22 cellular contexts compared by ENCODE assay signal in the genomic region with DNA sequence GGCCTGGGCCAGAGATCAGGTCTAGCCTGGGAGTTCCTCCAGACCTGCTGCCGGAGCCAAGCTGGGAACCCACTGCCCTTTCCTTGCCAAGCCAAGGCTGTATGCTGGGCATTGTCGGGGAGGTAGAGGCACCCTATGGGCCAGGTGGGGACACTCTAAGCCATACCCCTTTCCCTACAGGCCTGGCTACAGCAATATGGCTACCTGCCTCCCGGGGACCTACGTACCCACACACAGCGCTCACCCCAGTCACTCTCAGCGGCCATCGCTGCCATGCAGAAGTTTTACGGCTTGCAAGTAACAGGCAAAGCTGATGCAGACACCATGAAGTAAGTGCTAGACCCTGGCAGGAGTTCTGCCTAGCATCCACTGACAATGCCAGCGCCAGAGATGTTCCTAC. TPM values are rescaled to one million over a fixed set of nuclear protein-coding genes. Genes with fewer than 3 reads are reported as not detected.
A peak's percentile ranks its signal among the peaks of the same experiment; 100 is the strongest.
DNase-seq lines count a peak whose midpoint lies in the region; ATAC-seq, FAIRE-seq and TF ChIP-seq lines count a peak whose summit lies in the region.
"Had no signal": no experiment of that assay in that cellular context is flagged by ENCODE, and none has a peak within 500 bp of the region (broad histone marks: within the 10 kb centered on the region; RNA-seq: fewer than 3 reads in every experiment).

No MANE protein-coding gene starts in this region.

- H4K20me1 ChIP-seq in GM23248 (ENCODE audit: insufficient read depth) (no peaks in the 10 kb centered on the region), endothelial cell of umbilical vein (replicated peaks; ENCODE audit: control insufficient read depth, extremely low read depth, insufficient read depth, low read length) (no peaks in the 10 kb centered on the region)

- H3K27ac Mint-ChIP-seq in activated CD4-positive, alpha-beta T cell treated with anti-CD3 and anti-CD28 coated beads, Interleukin-2, amount 10 ng/mL, durations not matched to agents 7 days and 5 days: no peak overlapping the region
- H3K27ac Mint-ChIP-seq: activated naive CD4-positive, alpha-beta T cell treated with anti-CD3 and anti-CD28 coated beads, Interleukin-2, amount 50 U/mL, for 24 hours; activated T-cell treated with anti-CD3 and anti-CD28 coated beads, Interleukin-2, amount 50 U/mL, for 72 hours; effector memory CD8-positive, alpha-beta T cell; GM23338; naive thymus-derived CD4-positive, alpha-beta T cell had no signal

- H3K4me1 ChIP-seq in GM23248 (ENCODE audit: insufficient read depth) (peaks cover 49% of the 10 kb centered on the region), endothelial cell of umbilical vein (ENCODE audit: control insufficient read depth, extremely low read depth, insufficient read depth, low read length) (peaks cover 30% of the 10 kb centered on the region)

- peaks cover 78% of the 10 kb centered on the region for H3F3A ChIP-seq in GM23248 (ENCODE audit: insufficient read depth)

- peak overlapping the region; percentile 99 for H3K9ac ChIP-seq in GM23248
- no peak overlapping the region for H3K9ac ChIP-seq in endothelial cell of umbilical vein (replicated peaks; ENCODE audit: extremely low read depth, insufficient read depth, low read length)
- H3K9ac ChIP-seq: BLaER1 had no signal

- H3K36me3 ChIP-seq in GM23248 (ENCODE audit: low read depth): peaks cover 48% of the 10 kb centered on the region
- peaks cover 36 to 56% of the 10 kb centered on the region in 2 experiments for H3K36me3 ChIP-seq in endothelial cell of umbilical vein (ENCODE audit: control insufficient read depth in 2 of 2, extremely low read depth in 1 of 2, insufficient read depth in 2 of 2, low read length in 2 of 2)
- H3K36me3 ChIP-seq: BLaER1 had no signal

- 64 to 68% methylated on average over 7 to 9 of the region's 9 CpGs for WGBS in GM23248 (ENCODE audit: low coverage in 1 of 2, low lambda C conversion rate in 2 of 2, missing lambda C conversion rate in 2 of 2), 2 experiments

- POLR2A ChIA-PET in endothelial cell of umbilical vein (lab: Charles Lee): interaction anchor here (0.8 kb wide), 1 partner anchor 10 kb away, joined by 5 read pairs; no protein-coding TSS in a partner anchor
- POLR2A ChIA-PET in activated CD4-positive, alpha-beta T cell treated with anti-CD3 and anti-CD28 coated beads, Interleukin-2, amount 10 ng/mL, durations not matched to agents 7 days and 5 days (lab: Charles Lee): no interaction called here

- CTCF ChIA-PET in endothelial cell of umbilical vein (lab: Charles Lee): interaction anchor here (1.2 to 12.5 kb wide), 3 partner anchors 10 to 271 kb away, joined by 4 to 214 read pairs (median 5); no protein-coding TSS in a partner anchor
- CTCF ChIA-PET in activated CD4-positive, alpha-beta T cell treated with anti-CD3 and anti-CD28 coated beads, Interleukin-2, amount 10 ng/mL, durations not matched to agents 7 days and 5 days (lab: Charles Lee): interaction anchor here (5.3 kb wide), 1 partner anchor 11 kb away, joined by 56 read pairs; no protein-coding TSS in a partner anchor

- peaks cover 98% of the 10 kb centered on the region for H3K79me2 ChIP-seq in GM23248 (ENCODE audit: insufficient read depth)
- H3K79me2 ChIP-seq in endothelial cell of umbilical vein (ENCODE audit: control insufficient read depth, insufficient read depth, low read length): peaks cover 97% of the 10 kb centered on the region

- no peak for FAIRE-seq in endothelial cell of umbilical vein (lab: Jason Lieb, UNC)
- FAIRE-seq: A204.1, kidney, pancreas had no signal

- H3K9me3 ChIP-seq in GM23248 (ENCODE audit: low read depth) (no peaks in the 10 kb centered on the region), endothelial cell of umbilical vein (replicated peaks; ENCODE audit: control insufficient read depth, insufficient read depth, low read length) (no peaks in the 10 kb centered on the region)
- H3K9me3 ChIP-seq: BLaER1, pancreas, transverse colon had no signal

- no peak for TF ChIP-seq CTCF in endothelial cell of umbilical vein (IDR thresholded peaks at IDR 0.05; ENCODE audit: extremely low read depth in 1 of 2, insufficient read depth in 1 of 2, low read depth in 1 of 2, low read length in 2 of 2)

- in situ Hi-C loops in GM23248 (cut with MboI): no loop called here

- H3K4me3 ChIP-seq in GM23248 (no peak overlapping the region; the same call in 1 of the 2 replicates), endothelial cell of umbilical vein (replicated peaks in 1 of 3; ENCODE audit: insufficient read depth in 1 of 3, low read depth in 1 of 3, low read length in 3 of 3) (no peak overlapping the region)
- H3K4me3 ChIP-seq: BLaER1, GM23338, pancreas, transverse colon had no signal

- no peaks in the 10 kb centered on the region for H3K9me3 Mint-ChIP-seq in activated CD4-positive, alpha-beta T cell treated with anti-CD3 and anti-CD28 coated beads, Interleukin-2, amount 10 ng/mL, durations not matched to agents 7 days and 5 days
- H3K9me3 Mint-ChIP-seq: activated naive CD4-positive, alpha-beta T cell treated with anti-CD3 and anti-CD28 coated beads, Interleukin-2, amount 50 U/mL, for 24 hours; activated T-cell treated with anti-CD3 and anti-CD28 coated beads, Interleukin-2, amount 50 U/mL, for 72 hours; effector memory CD8-positive, alpha-beta T cell; GM23338; naive thymus-derived CD4-positive, alpha-beta T cell had no signal

- H3K9me2 ChIP-seq in GM23248 (ENCODE audit: insufficient read depth): no peaks in the 10 kb centered on the region

- no peaks in the 10 kb centered on the region for H3K9me1 ChIP-seq in endothelial cell of umbilical vein (replicated peaks; ENCODE audit: control insufficient read depth, extremely low read depth, insufficient read depth, low read length)

- H2AFZ ChIP-seq in GM23248: no peak overlapping the region
- no peak overlapping the region for H2AFZ ChIP-seq in endothelial cell of umbilical vein (ENCODE audit: low read depth, low read length)
- H2AFZ ChIP-seq: GM23338 had no signal

- intact Hi-C loops in endothelial cell of umbilical vein (cut with micrococcal nuclease) (no loop called here), sciatic nerve (cut with DNase I) (loop anchor here (10.0 kb wide), 1 partner anchor 257 kb away; a partner anchor contains a TSS)

- H3K27me3 Mint-ChIP-seq in activated CD4-positive, alpha-beta T cell treated with anti-CD3 and anti-CD28 coated beads, Interleukin-2, amount 10 ng/mL, durations not matched to agents 7 days and 5 days: peaks cover 22% of the 10 kb centered on the region
- H3K27me3 Mint-ChIP-seq: activated naive CD4-positive, alpha-beta T cell treated with anti-CD3 and anti-CD28 coated beads, Interleukin-2, amount 50 U/mL, for 24 hours had no signal

- H3K4me2 ChIP-seq in GM23248 (ENCODE audit: unreplicated experiment) (no peak overlapping the region), endothelial cell of umbilical vein (ENCODE audit: insufficient read depth, low read length) (no peak overlapping the region)
- H3K4me2 ChIP-seq: BLaER1, GM23338 had no signal

- peaks cover 9% of the 10 kb centered on the region for H3K4me1 Mint-ChIP-seq in activated CD4-positive, alpha-beta T cell treated with anti-CD3 and anti-CD28 coated beads, Interleukin-2, amount 10 ng/mL, durations not matched to agents 7 days and 5 days

- peak; percentile 44 for TF ChIP-seq POLR2A in endothelial cell of umbilical vein (IDR thresholded peaks at IDR 0.05; ENCODE audit: low read depth, low read length)

- ATAC-seq in sciatic nerve: no peak
- ATAC-seq: activated T-cell treated with anti-CD3 and anti-CD28 coated beads, Interleukin-2, amount 50 U/mL, for 72 hours; effector memory CD8-positive, alpha-beta T cell; GM23338; naive thymus-derived CD4-positive, alpha-beta T cell; pancreas had no signal

- peaks cover 4% of the 10 kb centered on the region for H3K36me3 Mint-ChIP-seq in activated CD4-positive, alpha-beta T cell treated with anti-CD3 and anti-CD28 coated beads, Interleukin-2, amount 10 ng/mL, durations not matched to agents 7 days and 5 days (ENCODE audit: low read depth)

- dilution Hi-C loops in endothelial cell of umbilical vein (cut with MboI; ENCODE audit: extremely low pct_ligation_motif_present, low sequenced_read_pairs): no loop called here

- H3K4me3 Mint-ChIP-seq in activated CD4-positive, alpha-beta T cell treated with anti-CD3 and anti-CD28 coated beads, Interleukin-2, amount 10 ng/mL, durations not matched to agents 7 days and 5 days: no peak overlapping the region
- H3K4me3 Mint-ChIP-seq: activated naive CD4-positive, alpha-beta T cell treated with anti-CD3 and anti-CD28 coated beads, Interleukin-2, amount 50 U/mL, for 24 hours; activated T-cell treated with anti-CD3 and anti-CD28 coated beads, Interleukin-2, amount 50 U/mL, for 72 hours; effector memory CD8-positive, alpha-beta T cell; GM23338; naive thymus-derived CD4-positive, alpha-beta T cell had no signal

- H3K27ac ChIP-seq in GM23248 (peak overlapping the region; percentile 94), endothelial cell of umbilical vein (ENCODE audit: insufficient read depth, low read depth, low read length) (no peak overlapping the region)
- H3K27ac ChIP-seq: BLaER1, pancreas had no signal

- no TSS peak for BruUV-seq in endothelial cell of umbilical vein (replicated peaks; lab: Mats Ljungman, UMichigan)

- H3K27me3 ChIP-seq in GM23248 (replicated peaks; ENCODE audit: insufficient read depth): no peaks in the 10 kb centered on the region
- H3K27me3 ChIP-seq in endothelial cell of umbilical vein (ENCODE audit: control insufficient read depth in 2 of 2, insufficient read depth in 2 of 2, low read length in 2 of 2): no peaks in the 10 kb centered on the region
- H3K27me3 ChIP-seq: pancreas, transverse colon had no signal

- DNase-seq in GM23248 (no peak), endothelial cell of umbilical vein (ENCODE audit: low read depth, low spot score) (no peak), sciatic nerve (ENCODE audit: low spot score) (peak; percentile 50), activated gamma-delta T cell treated with Interleukin-2 at 50 U/mL for 16 hours (no peak), hippocampal formation (lab: John Stamatoyannopoulos, UW) (no peak)
- no peak for DNase-seq in activated CD4-positive, alpha-beta T cell treated with anti-CD3 and anti-CD28 coated beads, Interleukin-2, amount 10 ng/mL, durations not matched to agents 7 days and 5 days
- DNase-seq: activated CD4-positive, CD25-positive, alpha-beta regulatory T cell treated with anti-CD3 and anti-CD28 coated beads, Interleukin-2, amount 50 U/mL, for 72 hours; activated T-cell treated with anti-CD3 and anti-CD28 coated beads, Interleukin-2, amount 50 U/mL, for 72 hours; effector memory CD8-positive, alpha-beta T cell; kidney; mesendoderm; naive thymus-derived CD4-positive, alpha-beta T cell; NCI-H2029; pancreas; stimulated activated CD4-positive, alpha-beta T cell treated with anti-CD3 and anti-CD28 coated beads, Interleukin-2, amount 100 ng/mL, for 24 hours; stimulated activated naive CD4-positive, alpha-beta T cell treated with Interleukin-2 at 50 U/mL for 16 hours; T1000; transverse colon had no signal

RNA-seq across cellular contexts. Expression of a gene that starts 4.9 kb away (rescaled TPM):
- 450 and 475 TPM in 2 replicates for total RNA-seq in GM23248 (2014; rRNA removed; shearing (Covaris generic))
- polyA plus RNA-seq in GM23248 (2016; fragmentation: Nextera tagmentation; extraction: Ambion mirVana): 50.1 and 50.8 TPM in 2 replicates
- 603 and 615 TPM in 2 replicates for total RNA-seq in endothelial cell of umbilical vein
- polyA plus RNA-seq in endothelial cell of umbilical vein: 501 and 506 TPM in 2 replicates
- polyA plus RNA-seq in endothelial cell of umbilical vein (2011; cell fraction: cytosol; rRNA removed): 405 and 422 TPM in 2 replicates
- 470 and 520 TPM in 2 replicates for polyA plus RNA-seq in endothelial cell of umbilical vein (2011; cell fraction: nucleus; rRNA removed)
- polyA plus RNA-seq in endothelial cell of umbilical vein (2012): 391 and 406 TPM in 2 replicates
- polyA minus RNA-seq in endothelial cell of umbilical vein: 453 and 535 TPM in 2 replicates
- polyA minus RNA-seq in endothelial cell of umbilical vein (2011; cell fraction: cytosol; rRNA and poly(A)+ RNA removed): not detected
- 120 and 149 TPM in 2 replicates for polyA minus RNA-seq in endothelial cell of umbilical vein (2011; cell fraction: nucleus; rRNA and poly(A)+ RNA removed)
- 138 TPM for total RNA-seq in sciatic nerve
- total RNA-seq in activated CD4-positive, alpha-beta T cell treated with anti-CD3 and anti-CD28 coated beads, Interleukin-2, amount 10 ng/mL, durations not matched to agents 7 days and 5 days: 1 to 10 TPM; 1.8 to 2.1 TPM
- polyA plus RNA-seq: naive thymus-derived CD4-positive, alpha-beta T cell had no signal

RNA-seq across cellular contexts. Expression of a gene that starts 11.6 kb away (rescaled TPM):
- total RNA-seq in GM23248 (2014; rRNA removed; shearing (Covaris generic)): 44.3 and 96.6 TPM in 2 replicates
- polyA plus RNA-seq in GM23248 (2016; fragmentation: Nextera tagmentation; extraction: Ambion mirVana): 208 and 230 TPM in 2 replicates
- 174 TPM in 2 replicates for total RNA-seq in endothelial cell of umbilical vein
- 81.1 and 127 TPM in 2 replicates for polyA plus RNA-seq in endothelial cell of umbilical vein
- polyA plus RNA-seq in endothelial cell of umbilical vein (2011; cell fraction: cytosol; rRNA removed): 87.3 and 87.8 TPM in 2 replicates
- 45.3 and 48.8 TPM in 2 replicates for polyA plus RNA-seq in endothelial cell of umbilical vein (2011; cell fraction: nucleus; rRNA removed)
- 152 and 176 TPM in 2 replicates for polyA plus RNA-seq in endothelial cell of umbilical vein (2012)
- 17.8 and 26.3 TPM in 2 replicates for polyA minus RNA-seq in endothelial cell of umbilical vein
- polyA minus RNA-seq in endothelial cell of umbilical vein (2011; cell fraction: cytosol; rRNA and poly(A)+ RNA removed): 56.1 TPM
- 9.8 and 11.5 TPM in 2 replicates for polyA minus RNA-seq in endothelial cell of umbilical vein (2011; cell fraction: nucleus; rRNA and poly(A)+ RNA removed)
- total RNA-seq in sciatic nerve: 34.0 TPM
- total RNA-seq in activated CD4-positive, alpha-beta T cell treated with anti-CD3 and anti-CD28 coated beads, Interleukin-2, amount 10 ng/mL, durations not matched to agents 7 days and 5 days: 100 to 1,000 TPM; 101 to 112 TPM

RNA-seq across cellular contexts. Expression of a gene that starts 26.1 kb away (rescaled TPM):
- total RNA-seq in GM23248 (2014; rRNA removed; shearing (Covaris generic)): 0.65 and 0.89 TPM in 2 replicates
- polyA plus RNA-seq in GM23248 (2016; fragmentation: Nextera tagmentation; extraction: Ambion mirVana): 0.63 and 1.7 TPM in 2 replicates
- total RNA-seq in endothelial cell of umbilical vein: 18.5 and 22.5 TPM in 2 replicates
- 94.0 and 103 TPM in 2 replicates for polyA plus RNA-seq in endothelial cell of umbilical vein
- polyA plus RNA-seq in endothelial cell of umbilical vein (2011; cell fraction: cytosol; rRNA removed): 31.3 and 31.5 TPM in 2 replicates
- polyA plus RNA-seq in endothelial cell of umbilical vein (2011; cell fraction: nucleus; rRNA removed): 33.2 and 38.6 TPM in 2 replicates
- polyA plus RNA-seq in endothelial cell of umbilical vein (2012): 9.0 and 10.5 TPM in 2 replicates
- polyA minus RNA-seq in endothelial cell of umbilical vein: 83.6 and 99.3 TPM in 2 replicates
- polyA minus RNA-seq in endothelial cell of umbilical vein (2011; cell fraction: cytosol; rRNA and poly(A)+ RNA removed): not detected
- 11.0 and 15.1 TPM in 2 replicates for polyA minus RNA-seq in endothelial cell of umbilical vein (2011; cell fraction: nucleus; rRNA and poly(A)+ RNA removed)
- 9.7 TPM for total RNA-seq in sciatic nerve
- total RNA-seq in activated CD4-positive, alpha-beta T cell treated with anti-CD3 and anti-CD28 coated beads, Interleukin-2, amount 10 ng/mL, durations not matched to agents 7 days and 5 days: under 1 TPM; 0.25 to 0.69 TPM

RNA-seq across cellular contexts. Expression of a gene that starts 30.2 kb away (rescaled TPM):
- total RNA-seq in GM23248 (2014; rRNA removed; shearing (Covaris generic)): 202 and 253 TPM in 2 replicates
- 159 and 161 TPM in 2 replicates for polyA plus RNA-seq in GM23248 (2016; fragmentation: Nextera tagmentation; extraction: Ambion mirVana)
- total RNA-seq in endothelial cell of umbilical vein: 119 and 123 TPM in 2 replicates
- 157 and 192 TPM in 2 replicates for polyA plus RNA-seq in endothelial cell of umbilical vein
- polyA plus RNA-seq in endothelial cell of umbilical vein (2011; cell fraction: cytosol; rRNA removed): 119 and 152 TPM in 2 replicates
- 62.0 and 72.3 TPM in 2 replicates for polyA plus RNA-seq in endothelial cell of umbilical vein (2011; cell fraction: nucleus; rRNA removed)
- 115 and 125 TPM in 2 replicates for polyA plus RNA-seq in endothelial cell of umbilical vein (2012)
- 193 and 248 TPM in 2 replicates for polyA minus RNA-seq in endothelial cell of umbilical vein
- polyA minus RNA-seq in endothelial cell of umbilical vein (2011; cell fraction: cytosol; rRNA and poly(A)+ RNA removed): 31.7 TPM
- polyA minus RNA-seq in endothelial cell of umbilical vein (2011; cell fraction: nucleus; rRNA and poly(A)+ RNA removed): 37.7 and 38.5 TPM in 2 replicates
- total RNA-seq in sciatic nerve: 106 TPM
- total RNA-seq in activated CD4-positive, alpha-beta T cell treated with anti-CD3 and anti-CD28 coated beads, Interleukin-2, amount 10 ng/mL, durations not matched to agents 7 days and 5 days: 10 to 100 TPM; 60.0 to 63.5 TPM

RNA-seq across cellular contexts. Expression of a gene that starts 41.7 kb away (rescaled TPM):
- total RNA-seq in GM23248 (2014; rRNA removed; shearing (Covaris generic)): 0.22 TPM in 1 of 2 replicates, not detected in the other
- polyA plus RNA-seq in GM23248 (2016; fragmentation: Nextera tagmentation; extraction: Ambion mirVana) (0.29 TPM in 1 of 2 replicates, not detected in the other), endothelial cell of umbilical vein (0.06 TPM in 1 of 2 replicates, not detected in the other)
- total RNA-seq in endothelial cell of umbilical vein (0.33 TPM in 1 of 2 replicates, not detected in the other), sciatic nerve (0.62 TPM)
- polyA plus RNA-seq in endothelial cell of umbilical vein (2011; cell fraction: cytosol; rRNA removed): 0.04 TPM in 1 of 2 replicates, not detected in the other
- polyA plus RNA-seq in endothelial cell of umbilical vein (2011; cell fraction: nucleus; rRNA removed): 0.46 TPM in 2 replicates
- polyA plus RNA-seq in endothelial cell of umbilical vein (2012): not detected in 2 replicates
- polyA minus RNA-seq in endothelial cell of umbilical vein: 0.17 TPM in 1 of 2 replicates, not detected in the other
- not detected for polyA minus RNA-seq in endothelial cell of umbilical vein (2011; cell fraction: cytosol; rRNA and poly(A)+ RNA removed)
- 0.34 TPM in 1 of 2 replicates, not detected in the other for polyA minus RNA-seq in endothelial cell of umbilical vein (2011; cell fraction: nucleus; rRNA and poly(A)+ RNA removed)
- under 1 TPM; 0.52 to 0.69 TPM for total RNA-seq in activated CD4-positive, alpha-beta T cell treated with anti-CD3 and anti-CD28 coated beads, Interleukin-2, amount 10 ng/mL, durations not matched to agents 7 days and 5 days

Comparison
In these comparisons a context has a peak if more than half of its experiments do, and no peak if none do; other contexts are left out.
1. RNA of a gene that starts 4.9 kb away (total RNA-seq): 603 to 615 TPM in endothelial cell of umbilical vein, 450 to 475 TPM in GM23248 and 138 TPM in sciatic nerve (single experiment); 1.8 to 2.1 TPM in activated CD4-positive, alpha-beta T cell treated with anti-CD3 and anti-CD28 coated beads, Interleukin-2, amount 10 ng/mL, durations not matched to agents 7 days and 5 days; every median in the first group is over 10 times any median in the second.